ENCODE assay signal across 14 cellular contexts in genomic region chr11:45141631-45142030, GRCh38. TPM values are rescaled to one million over a fixed set of nuclear protein-coding genes. Genes with fewer than 3 reads are reported as not detected.
DNase-seq lines count a peak whose midpoint lies in the region; ATAC-seq and TF ChIP-seq lines count a peak whose summit lies in the region.
"Had no signal": no experiment of that assay in that cellular context is flagged by ENCODE, and none has a peak within 500 bp of the region (broad histone marks: within the 10 kb centered on the region; RNA-seq: fewer than 3 reads in every experiment).

No MANE protein-coding gene starts in this region.

- DNase-seq in activated CD8-positive, alpha-beta memory T cell treated with anti-CD3 and anti-CD28 coated beads, Interleukin-2, amount 50 U/mL, for 48 hours = peak; percentile 47
- DNase-seq in mucosa of gallbladder (ENCODE audit: low spot score) = peak; percentile 4
- no peak for DNase-seq in SIG-M5 (lab: John Stamatoyannopoulos, UW)
- DNase-seq in NCI-H1417 (lab: John Stamatoyannopoulos, UW) = no peak
- DNase-seq in Caco-2 = no peak
- DNase-seq: KG1, NCI-H1436 treated with DMSO at 0.1 percent for 48 hours, NCI-H2029, NCI-H345, NCI-H524 treated with DMSO at 0.1 percent for 48 hours, PC-9 had no signal

- POLR2A ChIA-PET in Caco-2 (lab: Charles Lee) = no interaction called here

- intact Hi-C loops in Caco-2 (cut with micrococcal nuclease; ENCODE audit: unreplicated experiment) = no loop called here

- H3K27me3 Mint-ChIP-seq in Caco-2 (ENCODE audit: insufficient read depth, unreplicated experiment) = peaks cover 12% of the 10 kb centered on the region

- CTCF ChIA-PET in Caco-2 (lab: Charles Lee) = no interaction called here

- no peak for TF ChIP-seq CTCF in Caco-2 (IDR thresholded peaks at IDR 0.05; ENCODE audit: insufficient read depth in 1 of 2, low read depth in 1 of 2, low read length in 1 of 2, severe bottlenecking in 1 of 2, unreplicated experiment in 1 of 2)

- no peaks in the 10 kb centered on the region for H3K4me1 Mint-ChIP-seq in Caco-2 (ENCODE audit: low read depth, unreplicated experiment)

- no peaks in the 10 kb centered on the region for H3K9me3 Mint-ChIP-seq in Caco-2 (ENCODE audit: unreplicated experiment)

- H3K4me3 Mint-ChIP-seq in Caco-2 (ENCODE audit: unreplicated experiment) = no peak overlapping the region
- H3K4me3 Mint-ChIP-seq: B cell had no signal

- H3K4me3 ChIP-seq in Caco-2 (ENCODE audit: low read depth, low read length) = no peak overlapping the region
- H3K4me3 ChIP-seq: PC-9 had no signal

- H3K4me1 ChIP-seq in Caco-2 = no peaks in the 10 kb centered on the region

- H3K36me3 ChIP-seq in Caco-2 (ENCODE audit: control insufficient read depth, insufficient read depth, low read length) = no peaks in the 10 kb centered on the region

- H3K27me3 ChIP-seq in Caco-2 (replicated peaks; ENCODE audit: control insufficient read depth, insufficient read depth, low read length) = peaks cover 1% of the 10 kb centered on the region; the same call in 1 of the 2 replicates

- no TSS peak for BruUV-seq in Caco-2 (replicated peaks; lab: Mats Ljungman, UMichigan)

- H3K9me3 ChIP-seq in Caco-2 = no peaks in the 10 kb centered on the region

- peaks cover 9% of the 10 kb centered on the region for H3K36me3 Mint-ChIP-seq in Caco-2 (ENCODE audit: insufficient read depth, unreplicated experiment)

- H3K27ac Mint-ChIP-seq in Caco-2 (ENCODE audit: unreplicated experiment) = no peak overlapping the region
- H3K27ac Mint-ChIP-seq: B cell had no signal

- ATAC-seq in GM18870 (IDR thresholded peaks at IDR 0.05; ENCODE audit: unreplicated experiment) (peak; percentile 7), GM19452 (IDR thresholded peaks at IDR 0.05; ENCODE audit: unreplicated experiment) (peak; percentile 31)

RNA-seq across cellular contexts. Expression of gene PRDM11, which starts 4.8 kb away (rescaled TPM):
- total RNA-seq in mucosa of gallbladder (21.3 TPM), Caco-2 (2022) (11.8 and 12.5 TPM in 2 replicates)

Comparison
In these comparisons a context has a peak if more than half of its experiments do, and no peak if none do; other contexts are left out.
1. DNase-seq: peak in activated CD8-positive, alpha-beta memory T cell treated with anti-CD3 and anti-CD28 coated beads, Interleukin-2, amount 50 U/mL, for 48 hours (single experiment) and mucosa of gallbladder (single experiment); none in SIG-M5 (single experiment), NCI-H1417 (0 of 3) and Caco-2 (0 of 2).